10 cellular contexts compared by ENCODE assay signal in genomic region chr19:18672606-18673337, GRCh38. TPM values are rescaled to one million over a fixed set of nuclear protein-coding genes. Genes with fewer than 3 reads are reported as not detected.
A peak's percentile ranks its signal among the peaks of the same experiment; 100 is the strongest.
DNase-seq lines count a peak whose midpoint lies in the region; ATAC-seq and TF ChIP-seq lines count a peak whose summit lies in the region.
"Had no signal": no experiment of that assay in that cellular context is flagged by ENCODE, and none has a peak within 500 bp of the region (broad histone marks: within the 10 kb centered on the region; RNA-seq: fewer than 3 reads in every experiment).

No MANE protein-coding gene starts in this region.

- no peak overlapping the region for H3K9ac ChIP-seq in colonic mucosa (ENCODE audit: low read depth in 2 of 2, low read length in 2 of 2)

- peak overlapping the region in 3 of 4 donors; percentile 36 to 70 (median 49) for H3K27ac ChIP-seq in esophagus squamous epithelium
- H3K27ac ChIP-seq in colonic mucosa = no peak overlapping the region
- H3K27ac ChIP-seq: PC-9 had no signal

- no peak for ATAC-seq in GM21360 (IDR thresholded peaks at IDR 0.05; ENCODE audit: unreplicated experiment)

- peaks cover 5 to 47% (median 18%) of the 10 kb centered on the region in 3 donors for H3K4me1 ChIP-seq in esophagus squamous epithelium
- no peaks in the 10 kb centered on the region for H3K4me1 ChIP-seq in colonic mucosa

- TF ChIP-seq POLR2A in esophagus squamous epithelium (IDR thresholded peaks at IDR 0.05) = no peak

- WGBS in esophagus squamous epithelium, 2 donors = 58 to 60% methylated on average over 4 to 5 of the region's 13 CpGs

- intact Hi-C loops in esophagus squamous epithelium (cut with DNase I) = loop anchor here (10.0 kb wide), 1 partner anchor 78 kb away; no protein-coding TSS in a partner anchor
- intact Hi-C loops in colonic mucosa (cut with DNase I) = no loop called here

- H3K36me3 ChIP-seq in GM06990 (ENCODE audit: control insufficient read depth, insufficient read depth, low read length) = peaks cover 11% of the 10 kb centered on the region
- H3K36me3 ChIP-seq in esophagus squamous epithelium = peaks cover 8 to 27% (median 18%) of the 10 kb centered on the region in 3 donors
- H3K36me3 ChIP-seq in colonic mucosa = no peaks in the 10 kb centered on the region

- H3K9me3 ChIP-seq in esophagus squamous epithelium (no peaks in the 10 kb centered on the region), colonic mucosa (no peaks in the 10 kb centered on the region)

- H3K4me3 ChIP-seq in GM06990 (replicated peaks; ENCODE audit: low read depth, low read length) = no peak overlapping the region
- no peak overlapping the region for H3K4me3 ChIP-seq in esophagus squamous epithelium
- H3K4me3 ChIP-seq in colonic mucosa = no peak overlapping the region
- H3K4me3 ChIP-seq: PC-9 had no signal

- no peak for DNase-seq in GM06990 (ENCODE audit: extremely low read depth, insufficient read length)
- peak; percentile 25 for DNase-seq in RPMI7951 (ENCODE audit: low read depth)
- DNase-seq in esophagus squamous epithelium (lab: John Stamatoyannopoulos, UW) = no peak
- DNase-seq in pons (ENCODE audit: low spot score) = peak; percentile 25
- DNase-seq in foreskin melanocyte = no peak
- no peak for DNase-seq in stimulated activated CD4-positive, alpha-beta T cell treated with anti-CD3 and anti-CD28 coated beads, Interleukin-2, amount 100 ng/mL, for 24 hours
- DNase-seq in colonic mucosa = no peak
- DNase-seq: activated T-cell treated with anti-CD3 and anti-CD28 coated beads, Interleukin-2, amount 50 U/mL, for 1 hour had no signal

- peak; percentile 18 for TF ChIP-seq CTCF in GM06990 (IDR thresholded peaks at IDR 0.05; ENCODE audit: insufficient read depth, low read length, poor library complexity, severe bottlenecking)
- no peak for TF ChIP-seq CTCF in esophagus squamous epithelium (IDR thresholded peaks at IDR 0.05)
- no peak for TF ChIP-seq CTCF in colonic mucosa (IDR thresholded peaks at IDR 0.05)

- no peaks in the 10 kb centered on the region for H3K27me3 ChIP-seq in GM06990 (replicated peaks; ENCODE audit: control insufficient read depth, insufficient read depth, low read length)
- no peaks in the 10 kb centered on the region for H3K27me3 ChIP-seq in esophagus squamous epithelium
- H3K27me3 ChIP-seq in colonic mucosa = no peaks in the 10 kb centered on the region

RNA-seq across cellular contexts. Expression of gene CRTC1, which starts 10.7 kb away (rescaled TPM):
- 2.2 and 2.9 TPM in 2 replicates for total RNA-seq in RPMI7951 (2014; rRNA removed; shearing (Covaris generic))
- total RNA-seq in esophagus squamous epithelium = 1 to 10 TPM; 1.8 to 3.6 (median 2.1) TPM
- total RNA-seq in colonic mucosa = 10 to 100 TPM in 1 of 2 donors, 1 to 10 TPM in 1; 7.6 to 10.3 TPM

RNA-seq across cellular contexts. Expression of gene KLHL26, which starts 35.9 kb away (rescaled TPM):
- total RNA-seq in RPMI7951 (2014; rRNA removed; shearing (Covaris generic)) = 3.0 and 7.5 TPM in 2 replicates
- 1 to 10 TPM; 1.6 to 6.6 (median 3.4) TPM for total RNA-seq in esophagus squamous epithelium
- 10 to 100 TPM in 1 of 2 donors, 1 to 10 TPM in 1; 7.3 to 14.7 TPM for total RNA-seq in colonic mucosa

Comparison
In these comparisons a context has a peak if more than half of its experiments do, and no peak if none do; other contexts are left out.
1. DNase-seq: peak in RPMI7951 (single experiment) and pons (single experiment); none in GM06990 (single experiment), esophagus squamous epithelium (single experiment), foreskin melanocyte (single experiment), stimulated activated CD4-positive, alpha-beta T cell treated with anti-CD3 and anti-CD28 coated beads, Interleukin-2, amount 100 ng/mL, for 24 hours (0 of 2) and colonic mucosa (single experiment).